Comparison of ENCODE assay signal across 8 cellular contexts in the genomic region with DNA sequence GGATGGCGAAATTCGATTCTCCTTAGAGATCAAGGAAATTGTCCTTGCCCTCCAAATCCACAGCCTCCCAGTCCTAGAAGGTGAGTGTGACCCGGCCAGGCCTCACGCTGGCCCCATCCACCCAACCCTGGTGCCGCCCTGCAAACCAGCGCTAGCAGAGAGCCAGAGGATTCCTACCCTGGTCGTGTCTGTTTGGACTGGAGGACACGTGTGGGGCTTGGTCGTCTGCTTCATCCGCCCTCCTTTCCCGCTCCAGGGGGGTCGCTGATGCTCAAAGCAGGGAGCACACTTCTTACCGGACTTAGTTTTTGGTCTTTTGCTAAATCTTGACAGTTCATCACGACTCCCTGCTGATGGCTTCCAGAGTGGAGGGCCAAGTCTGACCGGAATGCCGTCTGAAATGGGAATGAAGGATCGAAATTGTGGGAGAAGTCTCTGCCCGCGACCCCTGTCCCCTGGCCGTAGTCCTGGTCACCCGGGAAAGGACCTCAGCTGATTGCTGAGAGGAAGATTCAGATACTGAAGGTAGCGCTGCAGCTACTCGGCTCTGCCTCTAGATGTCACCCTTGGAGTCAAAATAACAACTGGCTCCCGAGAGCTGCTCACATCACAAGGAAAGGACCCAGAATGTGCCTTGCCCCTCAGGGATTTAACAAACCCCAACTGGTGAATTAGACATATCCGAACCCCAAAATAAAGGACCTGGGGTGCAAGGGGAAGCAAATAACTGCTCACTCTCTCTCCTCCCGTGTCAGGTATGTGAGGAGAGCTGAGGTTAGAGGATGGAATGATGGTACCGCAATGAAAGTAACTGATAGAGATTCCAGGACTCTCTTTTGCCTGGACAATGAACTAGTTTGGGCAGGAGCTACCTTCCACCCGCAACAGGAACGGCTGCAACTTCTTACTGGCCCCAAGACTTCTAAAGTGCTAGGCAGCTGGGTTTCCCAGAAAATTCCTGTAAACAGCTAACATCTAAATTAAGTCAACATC. TPM values are rescaled to one million over a fixed set of nuclear protein-coding genes. Genes with fewer than 3 reads are reported as not detected.
DNase-seq lines count a peak whose midpoint lies in the region; ATAC-seq and TF ChIP-seq lines count a peak whose summit lies in the region.

No MANE protein-coding gene starts in this region.

- H3K9me3 ChIP-seq in SJCRH30 (replicated peaks): peaks cover under 1% of the 10 kb centered on the region
- no peaks in the 10 kb centered on the region for H3K9me3 ChIP-seq in hepatocyte (ENCODE audit: low read depth)
- no peaks in the 10 kb centered on the region for H3K9me3 ChIP-seq in gastrocnemius medialis

- ATAC-seq in gastrocnemius medialis: peak; percentile 42 to 64

- 34% methylated on average over 29 of the region's 29 CpGs for WGBS in hepatocyte (ENCODE audit: low lambda C conversion rate, missing lambda C conversion rate)

- no peak overlapping the region for H3K4me2 ChIP-seq in hepatocyte

- peaks cover 33% of the 10 kb centered on the region for H3K4me1 ChIP-seq in SJCRH30
- peaks cover 7% of the 10 kb centered on the region for H3K4me1 ChIP-seq in hepatocyte (ENCODE audit: insufficient read depth)
- peaks cover 0 to 4% of the 10 kb centered on the region in 2 donors for H3K4me1 ChIP-seq in gastrocnemius medialis

- no peak overlapping the region for H2AFZ ChIP-seq in hepatocyte

- TF ChIP-seq POLR2A in gastrocnemius medialis (IDR thresholded peaks at IDR 0.05): no peak

- no peaks in the 10 kb centered on the region for H3K79me2 ChIP-seq in hepatocyte

- DNase-seq in NK-92 treated with Interleukin-12 subunit alpha and Interleukin-12 subunit beta, amount 100 ng/mL, for 24 hours (lab: John Stamatoyannopoulos, UW): peak; percentile 21
- no peak for DNase-seq in NK-92 (lab: John Stamatoyannopoulos, UW; ENCODE audit: unreplicated experiment)
- DNase-seq in HCEC 1CT: peak; percentile 61
- DNase-seq in LoVo (ENCODE audit: low spot score): peak; percentile 78
- DNase-seq in SJCRH30: peak; percentile 85 to 94
- peak in 41 of 56 donors; percentile 2 to 76 (median 21) for DNase-seq in amygdala (lab: John Stamatoyannopoulos, UW)
- DNase-seq in hepatocyte (ENCODE audit: low spot score): peak; percentile 75
- peak; percentile 8 to 16 for DNase-seq in gastrocnemius medialis

- in situ Hi-C loops in gastrocnemius medialis (cut with MboI; ENCODE audit: low sequenced_read_pairs in 4 of 4): loop anchor here (10.0 to 25.0 kb wide), 4 partner anchors 606 to 683 kb away; no protein-coding TSS in a partner anchor

- no peaks in the 10 kb centered on the region for H3K9me2 ChIP-seq in hepatocyte (replicated peaks; ENCODE audit: insufficient read depth)

- H3K36me3 ChIP-seq in SJCRH30: no peaks in the 10 kb centered on the region
- no peaks in the 10 kb centered on the region for H3K36me3 ChIP-seq in hepatocyte (replicated peaks; ENCODE audit: insufficient read depth, low read depth)
- no peaks in the 10 kb centered on the region for H3K36me3 ChIP-seq in gastrocnemius medialis

- H4K20me1 ChIP-seq in hepatocyte (ENCODE audit: insufficient read depth, poor library complexity, severe bottlenecking): no peaks in the 10 kb centered on the region

- intact Hi-C loops in gastrocnemius medialis (cut with DNase I; ENCODE audit: low total_unique reads): loop anchor here (2.0 to 5.0 kb wide), 2 partner anchors 617 to 686 kb away; no protein-coding TSS in a partner anchor

- H3K4me3 ChIP-seq in SJCRH30 (peak overlapping the region; percentile 70), hepatocyte (no peak overlapping the region), gastrocnemius medialis (no peak overlapping the region)

- TF ChIP-seq CTCF in hepatocyte (IDR thresholded peaks at IDR 0.05; ENCODE audit: poor library complexity) (peak; percentile 79), gastrocnemius medialis (IDR thresholded peaks at IDR 0.05 in 4 of 5, conservative IDR thresholded peaks at IDR 0.05 in 1 of 5) (peak; percentile 36 to 77 (median 60))

- no peaks in the 10 kb centered on the region for H3K27me3 ChIP-seq in SJCRH30
- peaks cover 9% of the 10 kb centered on the region for H3K27me3 ChIP-seq in hepatocyte
- H3K27me3 ChIP-seq in gastrocnemius medialis: no peaks in the 10 kb centered on the region

- H3K27ac ChIP-seq in SJCRH30 (peak overlapping the region; percentile 99), hepatocyte (no peak overlapping the region), gastrocnemius medialis (no peak overlapping the region)

RNA-seq across cellular contexts. Expression of a gene that starts 23.5 kb away (rescaled TPM):
- 55.5 and 77.1 TPM in 2 replicates for total RNA-seq in SJCRH30 (2014; rRNA removed; shearing (Covaris generic))
- total RNA-seq in hepatocyte (9.1 and 11.9 TPM in 2 replicates), gastrocnemius medialis (10 to 100 TPM in 2 of 4 donors, 1 to 10 TPM in 2; 4.3 to 58.1 (median 12.6) TPM)
- polyA plus RNA-seq in hepatocyte: 5.5 and 6.7 TPM in 2 replicates
